ENCODE assay signal across 7 cellular contexts in the genomic region with DNA sequence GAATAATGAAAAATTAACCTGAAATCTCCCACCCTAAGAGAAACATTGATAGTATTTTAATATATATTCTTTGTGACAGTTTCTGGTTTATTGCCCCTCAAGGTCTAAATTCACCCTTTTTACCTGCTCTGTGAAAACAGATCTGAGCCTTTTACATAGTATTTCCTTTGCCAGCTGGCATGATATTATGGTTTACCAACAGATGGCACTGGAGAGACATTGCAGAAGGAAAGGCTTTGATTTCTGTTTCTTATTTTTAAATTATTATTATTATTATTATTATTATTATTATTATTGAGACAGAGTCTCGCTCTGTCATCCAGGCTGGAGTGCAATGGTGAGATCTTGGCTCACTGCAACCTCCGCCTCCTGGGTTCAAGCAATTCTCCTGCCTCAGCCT.
A peak's percentile ranks its signal among the peaks of the same experiment; 100 is the strongest.
DNase-seq lines count a peak whose midpoint lies in the region; ATAC-seq, FAIRE-seq and TF ChIP-seq lines count a peak whose summit lies in the region.
"Not testable (repeated sequence)": the region's sequence is repeated elsewhere in the genome, so short reads cannot be mapped to it uniquely, and the experiment has no call there.

No MANE protein-coding gene starts in this region.

- H3K14ac ChIP-seq in H1 (ENCODE audit: insufficient read length): not testable (repeated sequence)

- FAIRE-seq in D721Med (lab: Jason Lieb, UNC); H1 (lab: Jason Lieb, UNC): not testable (repeated sequence)

- not testable (repeated sequence) for H2AFZ ChIP-seq in OCI-LY7 (ENCODE audit: low read length); H1 (ENCODE audit: low read length)

- 75% methylated on average over 1 of the region's 2 CpGs; no CpG with 5 or more reads in 1 of the 2 experiments for WGBS in H1 (ENCODE audit: extremely low coverage in 1 of 2, insufficient coverage in 1 of 2, insufficient read length in 1 of 2, insufficient replicate concordance in 2 of 2, low coverage in 1 of 2, low lambda C conversion rate in 2 of 2, missing lambda C conversion rate in 1 of 2), 2 experiments
- 100% methylated on average over 1 of the region's 2 CpGs for WGBS in right lobe of liver (ENCODE audit: insufficient coverage, low coverage, low lambda C conversion rate, missing lambda C conversion rate)

- CTCF ChIA-PET in OCI-LY7 (lab: Charles Lee; ENCODE audit: unreplicated experiment): not testable (repeated sequence)
- CTCF ChIA-PET in H1 (lab: Charles Lee; ENCODE audit: partially characterized antibody): interaction anchor here (0.7 to 1.0 kb wide), 5 partner anchors 16 to 439 kb away, joined by 3 to 4 read pairs (median 3); no protein-coding TSS in a partner anchor

- not testable (repeated sequence) for DNase-seq in D721Med (ENCODE audit: insufficient read length, low spot score); OCI-LY7 (ENCODE audit: low spot score); WERI-Rb-1; H1 (ENCODE audit: low read depth in 1 of 2, low spot score in 2 of 2); right lobe of liver
- DNase-seq in Kasumi-1 (lab: John Stamatoyannopoulos, UW): peak; percentile 11 to 22

- not testable (repeated sequence) for H4K20me1 ChIP-seq in OCI-LY7 (ENCODE audit: insufficient read depth, low read length); H1 (replicated peaks in 1 of 2; ENCODE audit: control insufficient read depth in 1 of 2, insufficient read depth in 2 of 2, low read length in 2 of 2)

- not testable (repeated sequence) for H3K9me3 ChIP-seq in OCI-LY7 (ENCODE audit: low read length); WERI-Rb-1 (ENCODE audit: severe bottlenecking); H1 (ENCODE audit: insufficient read depth in 2 of 2, low read depth in 1 of 2, low read length in 1 of 2); right lobe of liver

- not testable (repeated sequence) for H4K8ac ChIP-seq in H1 (ENCODE audit: extremely low read depth, insufficient read depth, low read length)

- H2BK15ac ChIP-seq in H1 (ENCODE audit: low read length): not testable (repeated sequence)

- POLR2A ChIA-PET in OCI-LY7 (lab: Charles Lee); H1 (lab: Charles Lee; ENCODE audit: partially characterized antibody): not testable (repeated sequence)

- H3K4me3 ChIP-seq in OCI-LY7 (ENCODE audit: low read depth, low read length, poor library complexity, severe bottlenecking); WERI-Rb-1 (ENCODE audit: low read depth, low read length); H1 (ENCODE audit: extremely low read depth in 1 of 4, insufficient read depth in 2 of 4, low read depth in 3 of 4, low read length in 4 of 4); right lobe of liver: not testable (repeated sequence)

- intact Hi-C loops in OCI-LY7 (cut with micrococcal nuclease; ENCODE audit: unreplicated experiment); right lobe of liver (cut with DNase I): not testable (repeated sequence)

- TF ChIP-seq CTCF in D721Med (IDR thresholded peaks at IDR 0.05; ENCODE audit: insufficient read depth, missing control alignments) (peak; percentile 28), GM12873 (IDR thresholded peaks at IDR 0.05; ENCODE audit: insufficient read depth, low read depth, low read length, missing control alignments) (peak; percentile 11), OCI-LY7 (conservative IDR thresholded peaks at IDR 0.05; ENCODE audit: low read length) (peak; percentile 36), WERI-Rb-1 (IDR thresholded peaks at IDR 0.05; ENCODE audit: low read depth, low read length) (0 out of 2 replicates have a peak, but pooled peaks have one; percentile 18), H1 (IDR thresholded peaks at IDR 0.05; ENCODE audit: control extremely low read depth in 1 of 3, insufficient read depth in 1 of 3, low read depth in 1 of 3, low read length in 3 of 3) (peak in 2 of 3 experiments; percentile 14 to 38; a peak in 2 of 4 replicates), right lobe of liver (IDR thresholded peaks at IDR 0.05) (peak in 3 of 4 donors; percentile 9 to 34 (median 34))

- H3K4me1 ChIP-seq in OCI-LY7 (ENCODE audit: insufficient read depth, low read length, poor library complexity, severe bottlenecking); H1 (replicated peaks in 1 of 4; ENCODE audit: control insufficient read depth in 3 of 4, insufficient read depth in 4 of 4, low read length in 3 of 4); right lobe of liver: not testable (repeated sequence)

- not testable (repeated sequence) for H2BK120ac ChIP-seq in H1 (replicated peaks; ENCODE audit: low read depth, low read length)

- H3K18ac ChIP-seq in H1 (ENCODE audit: extremely low read depth, low read length): not testable (repeated sequence)

- H3K36me3 ChIP-seq in OCI-LY7 (ENCODE audit: insufficient read depth, low read length); WERI-Rb-1; H1 (ENCODE audit: control insufficient read depth in 2 of 4, insufficient read depth in 4 of 4, low read length in 3 of 4); right lobe of liver: not testable (repeated sequence)

- not testable (repeated sequence) for H2AK5ac ChIP-seq in H1 (ENCODE audit: low read depth, low read length)

- not testable (repeated sequence) for TF ChIP-seq EP300 in H1 (IDR thresholded peaks at IDR 0.05; ENCODE audit: borderline replicate concordance in 1 of 2, low read depth in 2 of 2, low read length in 2 of 2)

- H3K27me3 ChIP-seq in WERI-Rb-1 (ENCODE audit: insufficient read depth, low read depth, severe bottlenecking); H1 (replicated peaks in 1 of 4; ENCODE audit: control insufficient read depth in 3 of 4, extremely low read depth in 1 of 4, insufficient read depth in 3 of 4, low read length in 3 of 4); right lobe of liver: not testable (repeated sequence)

- not testable (repeated sequence) for H4K5ac ChIP-seq in H1 (ENCODE audit: insufficient read length, low read depth, low read length)

- H3K79me1 ChIP-seq in H1 (ENCODE audit: low read depth, low read length): not testable (repeated sequence)

- BruUV-seq in OCI-LY7 (replicated peaks; lab: Mats Ljungman, UMichigan): not testable (repeated sequence)

- not testable (repeated sequence) for H3K9me2 ChIP-seq in OCI-LY7 (ENCODE audit: insufficient read depth, low read length)

- H2BK12ac ChIP-seq in H1 (ENCODE audit: low read depth, low read length): not testable (repeated sequence)

- not testable (repeated sequence) for H2BK20ac ChIP-seq in H1 (ENCODE audit: low read length)

- TF ChIP-seq RAD21 in H1 (IDR thresholded peaks at IDR 0.05 in 1 of 2, conservative IDR thresholded peaks at IDR 0.05 in 1 of 2; ENCODE audit: low read depth in 2 of 2, low read length in 2 of 2): peak; percentile 27 to 37; a peak in 2 of 4 replicates

- H3K4me2 ChIP-seq in OCI-LY7 (ENCODE audit: low read length); H1 (ENCODE audit: insufficient read depth in 1 of 2, low read depth in 2 of 2, low read length in 2 of 2): not testable (repeated sequence)

- H3K4ac ChIP-seq in H1 (replicated peaks; ENCODE audit: insufficient read length, low read depth, low read length): not testable (repeated sequence)

- not testable (repeated sequence) for ATAC-seq in right lobe of liver

- not testable (repeated sequence) for H3K9ac ChIP-seq in H1 (replicated peaks in 1 of 4; ENCODE audit: extremely low read depth in 1 of 4, low read depth in 3 of 4, low read length in 3 of 4)

- H3K27ac ChIP-seq in OCI-LY7 (ENCODE audit: low read depth, low read length, poor library complexity, severe bottlenecking); WERI-Rb-1; H1 (ENCODE audit: low read depth, low read length); right lobe of liver: not testable (repeated sequence)

- not testable (repeated sequence) for H3K23me2 ChIP-seq in H1 (ENCODE audit: low read depth, low read length)

- not testable (repeated sequence) for H4K91ac ChIP-seq in H1 (replicated peaks; ENCODE audit: insufficient read length, low read length)

- not testable (repeated sequence) for H3K79me2 ChIP-seq in OCI-LY7 (ENCODE audit: insufficient read depth, low read depth, low read length); H1 (ENCODE audit: control insufficient read depth in 1 of 2, insufficient read depth in 2 of 2, low read length in 2 of 2)

- not testable (repeated sequence) for H3K56ac ChIP-seq in H1 (replicated peaks; ENCODE audit: insufficient read length, low read depth, low read length)

- not testable (repeated sequence) for TF ChIP-seq POLR2A in H1 (IDR thresholded peaks at IDR 0.05; ENCODE audit: control extremely low read depth in 1 of 2, low read depth in 2 of 2, low read length in 2 of 2); right lobe of liver (IDR thresholded peaks at IDR 0.05)

- not testable (repeated sequence) for H2BK5ac ChIP-seq in H1 (ENCODE audit: low read depth, low read length)

- H3K23ac ChIP-seq in H1 (ENCODE audit: insufficient read length): not testable (repeated sequence)
